In genomic region chr11:119512373-119512772, GRCh38 we compare ENCODE assay signal across 20 cellular contexts.
DNase-seq lines count a peak whose midpoint lies in the region; ATAC-seq, FAIRE-seq and TF ChIP-seq lines count a peak whose summit lies in the region.
"Had no signal": no experiment of that assay in that cellular context is flagged by ENCODE, and none has a peak within 500 bp of the region (broad histone marks: within the 10 kb centered on the region; RNA-seq: fewer than 3 reads in every experiment).

No MANE protein-coding gene starts in this region.

- ATAC-seq in HG03342 (IDR thresholded peaks at IDR 0.05; ENCODE audit: unreplicated experiment) = peak; percentile 58
- ATAC-seq in foreskin keratinocyte = peak; percentile 13
- ATAC-seq in HG03378 (IDR thresholded peaks at IDR 0.05; ENCODE audit: unreplicated experiment) = no peak
- ATAC-seq: naive thymus-derived CD8-positive, alpha-beta T cell had no signal

- TF ChIP-seq CTCF in foreskin keratinocyte (conservative IDR thresholded peaks at IDR 0.05) (no peak), coronary artery (IDR thresholded peaks at IDR 0.05) (no peak)

- no peak overlapping the region for H3K4me3 ChIP-seq in coronary artery
- H3K4me3 ChIP-seq: cardiac muscle cell, dorsolateral prefrontal cortex, sigmoid colon had no signal

- FAIRE-seq in GM12892 (lab: Jason Lieb, UNC) = peak; percentile 86
- FAIRE-seq: frontal cortex, kidney had no signal

- peaks cover 57% of the 10 kb centered on the region for H3K27me3 ChIP-seq in foreskin keratinocyte
- H3K27me3 ChIP-seq: dorsolateral prefrontal cortex had no signal

- no peak overlapping the region for H3K27ac ChIP-seq in foreskin keratinocyte
- no peak overlapping the region for H3K27ac ChIP-seq in coronary artery
- H3K27ac ChIP-seq: cardiac muscle cell, dorsolateral prefrontal cortex, epithelial cell of prostate, parathyroid adenoma, sigmoid colon had no signal

- no peak for TF ChIP-seq POLR2A in GM12892 (IDR thresholded peaks at IDR 0.05; ENCODE audit: low read depth, low read length)

- no peaks in the 10 kb centered on the region for H3K4me1 ChIP-seq in foreskin keratinocyte
- H3K4me1 ChIP-seq: parathyroid adenoma had no signal

- no peak for DNase-seq in GM12892 (ENCODE audit: insufficient read length)
- peak; percentile 15 for DNase-seq in GM19238 (ENCODE audit: insufficient read length, low spot score)
- DNase-seq in foreskin keratinocyte = no peak
- no peak for DNase-seq in coronary artery (ENCODE audit: low spot score)
- DNase-seq in NCI-H187 treated with DMSO at 0.1 percent for 48 hours (lab: John Stamatoyannopoulos, UW) = no peak
- DNase-seq: activated effector memory CD4-positive, alpha-beta T cell treated with Interleukin-2 at 50 U/mL for 16 hours; amniotic stem cell; kidney; MM.1S; naive thymus-derived CD8-positive, alpha-beta T cell; NCI-H1694 treated with DMSO at 0.1 percent for 48 hours; NCI-H510A; sigmoid colon had no signal
